8 cellular contexts compared by ENCODE assay signal in genomic region chr4:129362685-129363274, GRCh38.
DNase-seq lines count a peak whose midpoint lies in the region; ATAC-seq and TF ChIP-seq lines count a peak whose summit lies in the region.

No MANE protein-coding gene starts in this region.

- peak; percentile 94 for TF ChIP-seq RAD21 in SK-N-SH (IDR thresholded peaks at IDR 0.05; ENCODE audit: low read length)

- H3K4me1 Mint-ChIP-seq in natural killer cell (peaks cover 5 to 7% of the 10 kb centered on the region in 2 donors), immature natural killer cell (no peaks in the 10 kb centered on the region)
- H3K4me1 Mint-ChIP-seq in natural killer cell treated with Interleukin-12 subunit alpha and Interleukin-12 subunit beta and Interleukin-15 and Interleukin-18, amount 100 ng/mL, for 72 hours (ENCODE audit: low read depth in 2 of 2): no peaks in the 10 kb centered on the region

- no peak overlapping the region for H3K4me2 ChIP-seq in SK-N-SH

- H3K4me1 ChIP-seq in SK-N-SH (ENCODE audit: control insufficient read depth in 1 of 2, insufficient read depth in 2 of 2, low read depth in 1 of 2, low read length in 1 of 2): peaks cover 0 to 2% of the 10 kb centered on the region in 2 experiments; a peak in 1 of 4 replicates

- no peak overlapping the region for H3K27ac ChIP-seq in SK-N-SH (ENCODE audit: low read depth in 2 of 2, low read length in 1 of 2)
- no peak overlapping the region for H3K27ac ChIP-seq in brain microvascular endothelial cell

- DNase-seq in natural killer cell (no peak), NCI-H1048 (lab: John Stamatoyannopoulos, UW) (peak; percentile 66), SK-N-SH (peak; percentile 51), brain microvascular endothelial cell (peak; percentile 63), immature natural killer cell (peak; percentile 9 to 48 (median 34))
- DNase-seq in natural killer cell treated with Interleukin-12 subunit alpha and Interleukin-12 subunit beta and Interleukin-15 and Interleukin-18, amount 100 ng/mL, for 72 hours (ENCODE audit: low spot score): no peak
- peak; percentile 48 to 50 for DNase-seq in stimulated activated CD4-positive, alpha-beta T cell treated with anti-CD3 and anti-CD28 coated beads, Interleukin-2, amount 100 ng/mL, for 24 hours

- H3K9me3 ChIP-seq in SK-N-SH: no peaks in the 10 kb centered on the region

- H3K79me2 ChIP-seq in SK-N-SH (ENCODE audit: insufficient read depth): no peaks in the 10 kb centered on the region

- POLR2A ChIA-PET in SK-N-SH (lab: Yijun Ruan, JAX): no interaction called here

- TF ChIP-seq EP300 in SK-N-SH (IDR thresholded peaks at IDR 0.05; ENCODE audit: borderline replicate concordance in 1 of 2, low read depth in 1 of 2, low read length in 1 of 2): no peak

- H3K4me3 ChIP-seq in SK-N-SH (ENCODE audit: low read depth in 2 of 2, low read length in 1 of 2) (no peak overlapping the region; a peak in 1 of 4 replicates), brain microvascular endothelial cell (ENCODE audit: low read depth, low read length) (no peak overlapping the region)

- H4K20me1 ChIP-seq in SK-N-SH (ENCODE audit: insufficient read depth): no peaks in the 10 kb centered on the region

- H3K36me3 ChIP-seq in SK-N-SH (replicated peaks in 1 of 2; ENCODE audit: control insufficient read depth in 1 of 2, insufficient read depth in 2 of 2, low read length in 1 of 2): no peaks in the 10 kb centered on the region
- no peaks in the 10 kb centered on the region for H3K36me3 ChIP-seq in brain microvascular endothelial cell (replicated peaks)

- intact Hi-C loops in natural killer cell (cut with micrococcal nuclease): no loop called here

- no peaks in the 10 kb centered on the region for H3K9me3 Mint-ChIP-seq in natural killer cell
- H3K9me3 Mint-ChIP-seq in natural killer cell treated with Interleukin-12 subunit alpha and Interleukin-12 subunit beta and Interleukin-15 and Interleukin-18, amount 100 ng/mL, for 72 hours: no peaks in the 10 kb centered on the region
- no peaks in the 10 kb centered on the region for H3K9me3 Mint-ChIP-seq in immature natural killer cell

- H3K27me3 ChIP-seq in SK-N-SH (ENCODE audit: insufficient read depth) (no peaks in the 10 kb centered on the region), brain microvascular endothelial cell (replicated peaks) (no peaks in the 10 kb centered on the region)

- H3K4me3 Mint-ChIP-seq in natural killer cell (no peak overlapping the region), immature natural killer cell (no peak overlapping the region)
- H3K4me3 Mint-ChIP-seq in natural killer cell treated with Interleukin-12 subunit alpha and Interleukin-12 subunit beta and Interleukin-15 and Interleukin-18, amount 100 ng/mL, for 72 hours: no peak overlapping the region

- H3K27ac Mint-ChIP-seq in natural killer cell (no peak overlapping the region), immature natural killer cell (no peak overlapping the region)
- H3K27ac Mint-ChIP-seq in natural killer cell treated with Interleukin-12 subunit alpha and Interleukin-12 subunit beta and Interleukin-15 and Interleukin-18, amount 100 ng/mL, for 72 hours: no peak overlapping the region

- peak; percentile 77 for TF ChIP-seq CTCF in natural killer cell (IDR thresholded peaks at IDR 0.05)
- TF ChIP-seq CTCF in SK-N-SH (IDR thresholded peaks at IDR 0.05): peak; percentile 93
- TF ChIP-seq CTCF in brain microvascular endothelial cell (IDR thresholded peaks at IDR 0.05; ENCODE audit: low read depth, low read length, missing control alignments): peak; percentile 82

- no peaks in the 10 kb centered on the region for H3F3A ChIP-seq in SK-N-SH (replicated peaks; ENCODE audit: insufficient read depth)

- H3K9ac ChIP-seq in SK-N-SH: no peak overlapping the region

- CTCF ChIA-PET in SK-N-SH (lab: Yijun Ruan, JAX): interaction anchor here (0.6 to 9.3 kb wide), 30 partner anchors 8 to 1201 kb away, joined by 3 to 152 read pairs (median 4); no protein-coding TSS in a partner anchor

- 4% methylated on average over 5 of the region's 5 CpGs for WGBS in SK-N-SH (ENCODE audit: low lambda C conversion rate)

- H3K36me3 Mint-ChIP-seq in natural killer cell: no peaks in the 10 kb centered on the region
- H3K36me3 Mint-ChIP-seq in natural killer cell treated with Interleukin-12 subunit alpha and Interleukin-12 subunit beta and Interleukin-15 and Interleukin-18, amount 100 ng/mL, for 72 hours: no peaks in the 10 kb centered on the region
- H3K36me3 Mint-ChIP-seq in immature natural killer cell: no peaks in the 10 kb centered on the region

- ATAC-seq in natural killer cell (peak; percentile 49 to 67 (median 54)), HG02588 (IDR thresholded peaks at IDR 0.05; ENCODE audit: unreplicated experiment) (peak; percentile 75)
- ATAC-seq in natural killer cell treated with Interleukin-12 subunit alpha and Interleukin-12 subunit beta and Interleukin-15 and Interleukin-18, amount 100 ng/mL, for 72 hours: no peak

- H3K27me3 Mint-ChIP-seq in natural killer cell (ENCODE audit: low read depth in 2 of 2): peaks cover 0 to 22% of the 10 kb centered on the region in 2 donors
- H3K27me3 Mint-ChIP-seq in natural killer cell treated with Interleukin-12 subunit alpha and Interleukin-12 subunit beta and Interleukin-15 and Interleukin-18, amount 100 ng/mL, for 72 hours: peaks cover 5 to 17% of the 10 kb centered on the region in 2 donors
- peaks cover 0 to 7% (median 2%) of the 10 kb centered on the region in 3 donors for H3K27me3 Mint-ChIP-seq in immature natural killer cell (ENCODE audit: low read depth in 3 of 3)

- in situ Hi-C loops in brain microvascular endothelial cell (cut with HindIII; ENCODE audit: low pct_ligation_motif_present, low sequenced_read_pairs): no loop called here

- H2AFZ ChIP-seq in SK-N-SH (ENCODE audit: low read depth): no peak overlapping the region

- no peaks in the 10 kb centered on the region for H3K9me2 ChIP-seq in SK-N-SH

TF ChIP-seq in SK-N-SH, 30 proteins besides CTCF, POLR2A, EP300 and RAD21:
- TF ChIP-seq SIN3A (IDR thresholded peaks at IDR 0.05; ENCODE audit: borderline replicate concordance, low read depth, low read length): no peak
- TF ChIP-seq SMC3 (IDR thresholded peaks at IDR 0.05; ENCODE audit: low read depth, low read length): peak; percentile 69
- TF ChIP-seq TEAD4 (IDR thresholded peaks at IDR 0.05; ENCODE audit: borderline replicate concordance, insufficient read depth): no peak

Comparison
In these comparisons a context has a peak if more than half of its experiments do, and no peak if none do; other contexts are left out.
1. ATAC-seq: peak in natural killer cell (3 of 3) and HG02588 (single experiment); none in natural killer cell treated with Interleukin-12 subunit alpha and Interleukin-12 subunit beta and Interleukin-15 and Interleukin-18, amount 100 ng/mL, for 72 hours (0 of 2).
2. DNase-seq: peak in NCI-H1048 (single experiment), SK-N-SH (single experiment), brain microvascular endothelial cell (single experiment), immature natural killer cell (3 of 3) and stimulated activated CD4-positive, alpha-beta T cell treated with anti-CD3 and anti-CD28 coated beads, Interleukin-2, amount 100 ng/mL, for 24 hours (2 of 2); none in natural killer cell (single experiment) and natural killer cell treated with Interleukin-12 subunit alpha and Interleukin-12 subunit beta and Interleukin-15 and Interleukin-18, amount 100 ng/mL, for 72 hours (single experiment).
3. Peak in every context shown above with its lines, with median percentiles within 50 percentile points of each other: CTCF ChIP-seq.